Comparison of ENCODE assay signal across 8 cellular contexts in genomic region chr1:164617607-164618564, GRCh38. TPM values are rescaled to one million over a fixed set of nuclear protein-coding genes. Genes with fewer than 3 reads are reported as not detected.
DNase-seq lines count a peak whose midpoint lies in the region; FAIRE-seq and TF ChIP-seq lines count a peak whose summit lies in the region.

No MANE protein-coding gene starts in this region.

- TF ChIP-seq CTCF in kidney (IDR thresholded peaks at IDR 0.05; ENCODE audit: borderline replicate concordance, extremely low read depth, insufficient read depth), result peak; percentile 71

- H3K27ac ChIP-seq in kidney (ENCODE audit: low read depth in 2 of 2, low read length in 2 of 2), result no peak overlapping the region

- H3K4me3 ChIP-seq in kidney (ENCODE audit: low read length in 2 of 2), result no peak overlapping the region

- H3K9me3 ChIP-seq in kidney (ENCODE audit: control insufficient read depth in 1 of 2, low read length in 2 of 2), result no peaks in the 10 kb centered on the region

- DNase-seq in ACHN (peak; percentile 59), HT-29 (ENCODE audit: low spot score) (peak; percentile 65), SKM-1 (lab: John Stamatoyannopoulos, UW; ENCODE audit: unreplicated experiment) (peak; percentile 15), kidney (no peak), dedifferentiated amniotic fluid mesenchymal stem cell (ENCODE audit: extremely low spot score) (no peak), NCI-H2171 (lab: John Stamatoyannopoulos, UW) (no peak), mesenteric fat pad (ENCODE audit: low spot score) (no peak)
- DNase-seq in activated CD4-positive, CD25-positive, alpha-beta regulatory T cell (lab: John Stamatoyannopoulos, UW), result no peak

- peaks cover 25 to 26% of the 10 kb centered on the region in 2 donors for H3K4me1 ChIP-seq in kidney (ENCODE audit: control insufficient read depth in 1 of 2, insufficient read depth in 1 of 2, low read depth in 1 of 2, low read length in 2 of 2)

- intact Hi-C loops in kidney (cut with DNase I), result no loop called here

- no peak overlapping the region for H3K9ac ChIP-seq in kidney (ENCODE audit: low read length in 2 of 2)

- no peaks in the 10 kb centered on the region for H3K36me3 ChIP-seq in kidney (ENCODE audit: control insufficient read depth in 1 of 2, insufficient read depth in 2 of 2, low read length in 2 of 2)

- FAIRE-seq in kidney (lab: Jason Lieb, UNC), result no peak

- in situ Hi-C loops in ACHN (cut with HindIII; ENCODE audit: low pct_ligation_motif_present, low pct_unique_long_range_greater_than_20kb, low sequenced_read_pairs), result no loop called here

RNA-seq across cellular contexts. Expression of gene PBX1, which starts 58.9 kb away (rescaled TPM):
- total RNA-seq in HT-29 (2014; rRNA removed; shearing (Covaris generic)), result 5.1 and 11.1 TPM in 2 replicates
- total RNA-seq in kidney (91.5 TPM), mesenteric fat pad (87.2 TPM)
- polyA plus RNA-seq in kidney (ENCODE audit: insufficient read depth, low read depth, low replicate concordance), result 14.9 TPM

Comparison
In these comparisons a context has a peak if more than half of its experiments do, and no peak if none do; other contexts are left out.
1. DNase-seq: peak in ACHN (single experiment), HT-29 (single experiment) and SKM-1 (single experiment); none in kidney (single experiment), dedifferentiated amniotic fluid mesenchymal stem cell (single experiment), activated CD4-positive, CD25-positive, alpha-beta regulatory T cell (0 of 4), NCI-H2171 (single experiment) and mesenteric fat pad (single experiment).